Comparison of ENCODE assay signal across 1 cellular context in the genomic region with DNA sequence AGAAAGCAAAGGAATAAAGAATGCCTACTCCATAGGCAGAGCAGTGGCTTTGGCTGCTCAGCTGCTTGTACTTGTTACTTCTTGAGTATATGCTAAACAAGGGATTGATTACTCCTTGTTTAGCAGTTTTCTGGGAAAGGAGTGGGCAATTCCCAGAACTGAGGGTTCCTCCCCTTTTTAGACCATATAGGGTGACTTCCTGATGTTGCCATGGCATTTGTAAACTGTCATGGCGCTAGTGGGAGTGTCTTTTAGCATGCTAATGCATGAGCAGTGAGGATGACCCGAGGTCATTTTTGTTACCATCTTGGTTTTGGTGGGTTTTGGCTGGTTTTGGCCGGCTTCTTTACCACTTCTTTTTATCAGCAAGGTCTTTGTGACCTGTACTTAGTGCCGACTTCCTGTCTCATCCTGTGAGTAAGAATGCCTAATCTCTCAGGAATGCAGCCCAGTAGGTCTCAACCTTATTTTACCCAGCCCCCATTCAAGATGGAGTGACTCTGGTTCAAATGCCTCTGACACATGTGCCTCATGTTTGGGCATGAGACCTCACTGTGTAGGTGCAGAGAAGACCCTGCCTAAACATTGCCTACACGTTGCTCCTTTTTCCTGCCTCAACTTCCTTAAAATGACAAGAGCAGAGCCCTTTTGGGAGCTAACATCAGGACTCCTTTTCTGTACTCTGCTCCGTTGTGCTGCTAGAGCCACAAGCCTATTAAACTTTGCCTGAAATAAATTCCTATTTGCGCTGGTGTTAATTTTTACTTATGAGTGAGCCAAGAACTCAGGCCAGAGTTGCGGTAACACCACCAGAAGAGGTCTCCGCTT.
A peak's percentile ranks its signal among the peaks of the same experiment; 100 is the strongest.
TF ChIP-seq lines count a peak whose summit lies in the region.

No MANE protein-coding gene starts in this region.

TF ChIP-seq in SK-N-SH, 30 proteins besides CTCF, POLR2A, EP300 and RAD21 (continued from another document):
- TF ChIP-seq YY1 (IDR thresholded peaks at IDR 0.05; ENCODE audit: low read depth) (peak; percentile 64; the same call in 1 of the 2 replicates), FOSL2 (IDR thresholded peaks at IDR 0.05; ENCODE audit: borderline replicate concordance, low read depth) (peak; percentile 51; the same call in 1 of the 2 replicates)
